ENCODE assay signal across 8 cellular contexts in genomic region chr19:21396893-21397572, GRCh38.
A peak's percentile ranks its signal among the peaks of the same experiment; 100 is the strongest.
DNase-seq lines count a peak whose midpoint lies in the region; ATAC-seq and TF ChIP-seq lines count a peak whose summit lies in the region.

TSS of gene ZNF493 (plus strand) at chr19:21397133. CDS start at chr19:21397238, 105 bp downstream.

- peak; percentile 78 for TF ChIP-seq POLR2A in GM19099 (IDR thresholded peaks at IDR 0.05; ENCODE audit: extremely low read depth, insufficient read length, low read depth)

- DNase-seq in Ammon's horn (ENCODE audit: low spot score) (peak; percentile 99), NCI-H510A (lab: John Stamatoyannopoulos, UW) (peak; percentile 90), dedifferentiated amniotic fluid mesenchymal stem cell (ENCODE audit: extremely low spot score) (peak; percentile 96), left kidney (ENCODE audit: low read depth, low spot score) (peak; percentile 99)
- DNase-seq in activated CD4-positive, alpha-beta T cell treated with anti-CD3 and anti-CD28 coated beads, Interleukin-2, amount 50 U/mL, for 1 hour, result peak; percentile 86
- DNase-seq in stimulated activated CD4-positive, alpha-beta T cell treated with anti-CD3 and anti-CD28 coated beads, Interleukin-1b, Interleukin-23, amount 100 ng/mL, for 48 hours, result peak; percentile 92

- ATAC-seq in HG03378 (IDR thresholded peaks at IDR 0.05; ENCODE audit: unreplicated experiment), result peak; percentile 100

Comparison
In these comparisons a context has a peak if more than half of its experiments do, and no peak if none do; other contexts are left out.
1. Peak in every context shown above with its lines: DNase-seq and ATAC-seq.